ENCODE assay signal across 8 cellular contexts in the genomic region with DNA sequence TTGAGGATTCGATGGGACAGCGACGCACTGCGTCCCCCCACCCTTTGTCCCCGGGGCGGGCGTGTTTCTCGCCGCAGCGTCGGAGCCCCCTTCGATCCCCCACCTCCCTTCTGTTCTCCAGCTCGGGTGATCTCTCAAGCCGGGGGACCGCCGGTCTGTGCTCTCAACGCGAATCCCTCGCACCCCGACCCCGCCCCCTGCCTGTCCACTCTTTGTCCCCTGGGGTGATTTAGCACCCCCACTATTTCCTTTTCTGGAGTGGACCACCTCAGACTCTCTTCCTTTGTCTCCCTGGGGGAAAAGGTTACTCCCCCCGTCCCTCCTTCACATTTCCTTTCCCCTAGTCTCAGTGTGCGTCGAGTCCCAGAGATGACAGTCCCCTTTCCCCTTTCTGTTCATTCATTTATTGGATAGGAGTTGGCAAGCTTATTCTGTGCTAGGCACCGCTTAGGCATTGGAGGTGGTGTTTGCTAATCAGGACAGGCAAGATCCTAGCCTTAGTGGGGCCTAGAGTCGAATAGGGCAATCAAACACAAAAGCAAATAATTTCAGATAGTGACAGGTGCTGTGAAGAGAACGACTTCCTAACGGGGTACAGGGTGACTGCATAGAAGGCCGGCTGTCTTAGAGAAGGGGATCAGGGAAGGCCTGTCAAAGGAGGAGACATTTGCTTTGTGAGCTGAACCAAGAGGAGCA. TPM values are rescaled to one million over a fixed set of nuclear protein-coding genes. Genes with fewer than 3 reads are reported as not detected.
DNase-seq lines count a peak whose midpoint lies in the region; ATAC-seq and TF ChIP-seq lines count a peak whose summit lies in the region.

No MANE protein-coding gene starts in this region.

- peak overlapping the region; percentile 97 for H3K4me3 ChIP-seq in rectal smooth muscle tissue (ENCODE audit: low read length)

- H3K4me1 ChIP-seq in rectal smooth muscle tissue (ENCODE audit: control insufficient read depth, insufficient read depth, low read length): peaks cover 16% of the 10 kb centered on the region

- CTCF ChIA-PET in CD4-positive, alpha-beta T cell (lab: Charles Lee): interaction anchor here (0.5 to 1.9 kb wide), 10 partner anchors 14 to 390 kb away, joined by 3 to 8 read pairs (median 4); no protein-coding TSS in a partner anchor

- peaks cover 65% of the 10 kb centered on the region for H3K4me1 Mint-ChIP-seq in CD4-positive, alpha-beta T cell (ENCODE audit: low read depth)

- no peaks in the 10 kb centered on the region for H3K27me3 ChIP-seq in CD4-positive, alpha-beta T cell (ENCODE audit: control insufficient read depth, insufficient read depth, low read length)
- no peaks in the 10 kb centered on the region for H3K27me3 ChIP-seq in rectal smooth muscle tissue (ENCODE audit: control insufficient read depth, insufficient read depth, low read length)

- peak in 2 of 10 experiments; percentile 7 to 39 for DNase-seq in CD4-positive, alpha-beta T cell
- DNase-seq in activated CD8-positive, alpha-beta memory T cell treated with anti-CD3 and anti-CD28 coated beads, Interleukin-2, amount 50 U/mL, for 48 hours: peak; percentile 63
- DNase-seq in Right ventricle myocardium superior (peak; percentile 56), cortex of kidney (lab: John Stamatoyannopoulos, UW) (no peak), dedifferentiated amniotic fluid mesenchymal stem cell (ENCODE audit: extremely low spot score) (no peak)
- DNase-seq in effector CD8-positive, alpha-beta T cell (lab: John Stamatoyannopoulos, UW): no peak

- H3K9me3 ChIP-seq in CD4-positive, alpha-beta T cell (ENCODE audit: control insufficient read depth, low read length): no peaks in the 10 kb centered on the region

- no peak for ATAC-seq in CD4-positive, alpha-beta T cell (ENCODE audit: poor library complexity)
- ATAC-seq in HG03108 (IDR thresholded peaks at IDR 0.05; ENCODE audit: unreplicated experiment): peak; percentile 1
- ATAC-seq in Right ventricle myocardium superior (ENCODE audit: poor library complexity): peak; percentile 20

- intact Hi-C loops in CD4-positive, alpha-beta T cell (cut with DNase I, micrococcal nuclease): loop anchor here (1.0 to 10.0 kb wide), 10 partner anchors 8 to 1754 kb away; partner anchors contain the start of genes ADNP (in 1 of the 2), PEDS1 (in 1 of the 2), SNAI1 (in 1 of the 2) and UBE2V1 (in 1 of the 2)
- intact Hi-C loops in Right ventricle myocardium superior (cut with DNase I): loop anchor here (5.0 kb wide), 1 partner anchor 61 kb away; no protein-coding TSS in a partner anchor

- TF ChIP-seq CTCF in CD4-positive, alpha-beta T cell (IDR thresholded peaks at IDR 0.05): no peak

- H3K36me3 Mint-ChIP-seq in CD4-positive, alpha-beta T cell (ENCODE audit: low read depth): peaks cover 18% of the 10 kb centered on the region

- peak overlapping the region; percentile 98 for H3K9ac ChIP-seq in rectal smooth muscle tissue (ENCODE audit: low read length)

- POLR2A ChIA-PET in CD4-positive, alpha-beta T cell (lab: Charles Lee): interaction anchor here (0.7 to 4.5 kb wide), 25 partner anchors 10 to 1323 kb away, joined by 3 to 51 read pairs (median 5); partner anchors contain the start of genes CEBPB, PEDS1, RNF114 and STAU1

- H3K27me3 Mint-ChIP-seq in CD4-positive, alpha-beta T cell: no peaks in the 10 kb centered on the region

- peak overlapping the region; percentile 96 for H3K4me3 Mint-ChIP-seq in CD4-positive, alpha-beta T cell

- H3K36me3 ChIP-seq in rectal smooth muscle tissue (ENCODE audit: control insufficient read depth, insufficient read depth, low read length): no peaks in the 10 kb centered on the region

- peak overlapping the region; percentile 92 for H3K27ac Mint-ChIP-seq in CD4-positive, alpha-beta T cell

- H3K9me3 Mint-ChIP-seq in CD4-positive, alpha-beta T cell: no peaks in the 10 kb centered on the region

- peak overlapping the region; percentile 81 for H3K27ac ChIP-seq in CD4-positive, alpha-beta T cell (ENCODE audit: low read depth, low read length)
- H3K27ac ChIP-seq in rectal smooth muscle tissue (ENCODE audit: low read depth, low read length): peak overlapping the region; percentile 93

RNA-seq across cellular contexts. Expression of gene PTPN1, which starts 0.7 kb away (rescaled TPM):
- 10 to 100 TPM; 82.3 to 82.8 TPM for total RNA-seq in CD4-positive, alpha-beta T cell
- total RNA-seq in Right ventricle myocardium superior: 20.1 TPM

Comparison
In these comparisons a context has a peak if more than half of its experiments do, and no peak if none do; other contexts are left out.
1. DNase-seq: peak in activated CD8-positive, alpha-beta memory T cell treated with anti-CD3 and anti-CD28 coated beads, Interleukin-2, amount 50 U/mL, for 48 hours (single experiment) and Right ventricle myocardium superior (single experiment); none in effector CD8-positive, alpha-beta T cell (single experiment), cortex of kidney (single experiment) and dedifferentiated amniotic fluid mesenchymal stem cell (single experiment).